In the genomic region with DNA sequence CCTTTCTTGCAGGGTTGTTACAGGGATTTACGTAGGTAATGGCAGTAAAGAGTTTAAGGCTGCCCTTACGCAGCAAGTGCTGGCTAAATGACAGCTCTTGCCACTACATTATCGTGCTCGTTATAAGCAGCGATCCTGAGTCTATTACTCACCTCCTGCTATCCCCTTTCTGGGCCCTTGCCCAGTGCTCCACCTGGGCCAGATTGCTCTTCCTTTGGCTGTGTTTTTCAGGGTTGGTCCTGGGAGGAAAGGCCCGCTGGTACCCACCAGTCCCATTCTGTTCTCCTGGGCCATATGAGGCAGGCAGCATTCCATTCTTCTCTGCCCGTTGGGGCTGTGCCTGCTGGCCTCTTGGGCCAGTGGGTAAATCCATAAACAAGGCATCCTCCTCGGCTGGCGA, we compare ENCODE assay signal across 18 cellular contexts.
A peak's percentile ranks its signal among the peaks of the same experiment; 100 is the strongest.
DNase-seq lines count a peak whose midpoint lies in the region; ATAC-seq, FAIRE-seq and TF ChIP-seq lines count a peak whose summit lies in the region.
"Had no signal": no experiment of that assay in that cellular context is flagged by ENCODE, and none has a peak within 500 bp of the region (broad histone marks: within the 10 kb centered on the region; RNA-seq: fewer than 3 reads in every experiment).

No MANE protein-coding gene starts in this region.

- H3K4me3 ChIP-seq in heart right ventricle (no peak overlapping the region), left ventricle myocardium inferior (no peak overlapping the region)

- peaks cover 0 to 29% (median 16%) of the 10 kb centered on the region in 9 donors for H3K4me1 ChIP-seq in heart right ventricle
- peaks cover 20% of the 10 kb centered on the region for H3K4me1 ChIP-seq in left ventricle myocardium inferior

- DNase-seq in heart right ventricle (no peak), left ventricle myocardium inferior (no peak), left cardiac atrium (no peak), HuH-7 (ENCODE audit: low spot score) (no peak), COLO668 (lab: John Stamatoyannopoulos, UW; ENCODE audit: unreplicated experiment) (no peak), HTR-8/SVneo (ENCODE audit: insufficient read length, low spot score) (no peak)
- DNase-seq in stimulated activated naive CD8-positive, alpha-beta T cell treated with anti-CD3 and anti-CD28 coated beads, Interleukin-15, Interleukin-2, amounts not matched to agents 100 U/mL and 50 U/mL, for 24 hours, result no peak
- DNase-seq: AML-193, DMS79, KG1, NCI-H1105 treated with DMSO at 0.1 percent for 48 hours, NCI-H187, NCI-H446 treated with DMSO at 0.1 percent for 48 hours, NCI-H82, RPMI8226 had no signal

- TF ChIP-seq CTCF in heart right ventricle (IDR thresholded peaks at IDR 0.05), result no peak
- TF ChIP-seq CTCF in left ventricle myocardium inferior (IDR thresholded peaks at IDR 0.05; ENCODE audit: borderline replicate concordance), result no peak

- peaks cover 17% of the 10 kb centered on the region for H3K4me1 Mint-ChIP-seq in activated T-helper 17 cell treated with anti-CD3 and anti-CD28 coated beads, Interleukin-2, amount 50 U/mL, for 72 hours

- H3K4me3 Mint-ChIP-seq in activated T-helper 17 cell treated with anti-CD3 and anti-CD28 coated beads, Interleukin-2, amount 50 U/mL, for 72 hours, result no peak overlapping the region

- peaks cover 10% of the 10 kb centered on the region for H3K36me3 Mint-ChIP-seq in activated T-helper 17 cell treated with anti-CD3 and anti-CD28 coated beads, Interleukin-2, amount 50 U/mL, for 72 hours (ENCODE audit: low read depth)

- H3K36me3 ChIP-seq in heart right ventricle (peaks cover 0 to 39% (median 0%) of the 10 kb centered on the region in 9 donors), left ventricle myocardium inferior (peaks cover 3% of the 10 kb centered on the region)

- peak in 5 of 8 donors; percentile 18 to 51 (median 43) for ATAC-seq in heart right ventricle
- no peak for ATAC-seq in activated T-helper 17 cell treated with anti-CD3 and anti-CD28 coated beads, Interleukin-2, amount 50 U/mL, for 72 hours (replicated peaks)
- peak; percentile 39 to 90 for ATAC-seq in left cardiac atrium
- no peak for ATAC-seq in stimulated activated naive CD8-positive, alpha-beta T cell treated with anti-CD3 and anti-CD28 coated beads, Interleukin-15, Interleukin-2, amounts not matched to agents 100 U/mL and 50 U/mL, for 24 hours

- H3K27ac Mint-ChIP-seq in activated T-helper 17 cell treated with anti-CD3 and anti-CD28 coated beads, Interleukin-2, amount 50 U/mL, for 72 hours, result peak overlapping the region; percentile 82

- no peaks in the 10 kb centered on the region for H3K27me3 Mint-ChIP-seq in activated T-helper 17 cell treated with anti-CD3 and anti-CD28 coated beads, Interleukin-2, amount 50 U/mL, for 72 hours

- H3K9me3 Mint-ChIP-seq in activated T-helper 17 cell treated with anti-CD3 and anti-CD28 coated beads, Interleukin-2, amount 50 U/mL, for 72 hours, result no peaks in the 10 kb centered on the region

- WGBS in heart right ventricle, 2 donors, result 53 to 66% methylated on average over 9 of the region's 9 CpGs

- no peak for FAIRE-seq in HTR-8/SVneo (lab: Jason Lieb, UNC)
- FAIRE-seq: G401.6, GM12891 had no signal

- intact Hi-C loops in heart right ventricle (cut with DNase I) (no loop called here), left ventricle myocardium inferior (cut with micrococcal nuclease) (no loop called here), left cardiac atrium (cut with DNase I) (loop anchor here in 1 of 2 donors (10.0 kb wide), 1 partner anchor 239 kb away; no protein-coding TSS in a partner anchor)

- H3K27me3 ChIP-seq in heart right ventricle, result no peaks in the 10 kb centered on the region
- H3K27me3 ChIP-seq in left ventricle myocardium inferior (ENCODE audit: low read depth), result no peaks in the 10 kb centered on the region

- peak overlapping the region in 2 of 10 donors; percentile 0 to 39 for H3K27ac ChIP-seq in heart right ventricle
- H3K27ac ChIP-seq in left ventricle myocardium inferior (replicated peaks), result no peak overlapping the region

- H3K9me3 ChIP-seq in heart right ventricle (no peaks in the 10 kb centered on the region), left ventricle myocardium inferior (replicated peaks) (no peaks in the 10 kb centered on the region)

Comparison
In these comparisons a context has a peak if more than half of its experiments do, and no peak if none do; other contexts are left out.
1. ATAC-seq: peak in heart right ventricle (5 of 8) and left cardiac atrium (2 of 2); none in activated T-helper 17 cell treated with anti-CD3 and anti-CD28 coated beads, Interleukin-2, amount 50 U/mL, for 72 hours (single experiment) and stimulated activated naive CD8-positive, alpha-beta T cell treated with anti-CD3 and anti-CD28 coated beads, Interleukin-15, Interleukin-2, amounts not matched to agents 100 U/mL and 50 U/mL, for 24 hours (single experiment).